ENCODE assay signal across 1 cellular context in the genomic region with DNA sequence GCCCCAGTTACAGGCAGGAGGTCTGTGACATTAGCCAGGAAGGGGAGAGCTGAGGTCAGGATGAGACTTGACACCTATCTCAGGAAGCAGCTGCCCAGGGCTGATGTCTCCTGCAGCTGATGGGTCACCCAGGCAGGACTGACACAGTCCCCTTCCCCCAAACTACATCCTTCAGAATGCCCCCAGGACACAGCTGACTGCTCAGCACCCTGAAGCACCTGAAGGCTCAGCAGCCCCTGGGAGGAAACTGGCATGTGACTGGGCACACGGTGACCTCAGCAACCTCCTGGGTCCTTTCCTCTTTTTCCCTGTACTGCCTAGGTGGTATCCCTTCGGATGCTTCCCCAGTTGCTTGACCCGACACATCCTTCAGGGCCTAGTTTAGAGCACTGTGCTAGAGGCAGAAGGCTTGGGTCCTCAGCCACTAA.
TF ChIP-seq lines count a peak whose summit lies in the region.

No MANE protein-coding gene starts in this region.

TF ChIP-seq in H1, 55 proteins besides CTCF, POLR2A, EP300 and RAD21:
- TF ChIP-seq SAP30 (IDR thresholded peaks at IDR 0.05; ENCODE audit: insufficient read depth, insufficient replicate concordance, low read length) (no peak), FOSL1 (IDR thresholded peaks at IDR 0.05; ENCODE audit: insufficient read depth, low read depth, low read length) (no peak), SP4 (IDR thresholded peaks at IDR 0.05; ENCODE audit: low read length) (no peak), HDAC6 (IDR thresholded peaks at IDR 0.05; ENCODE audit: low read depth, low read length) (no peak)
TF ChIP-seq in H1: peak in this region for 0.
